ENCODE assay signal across 9 cellular contexts in the genomic region with DNA sequence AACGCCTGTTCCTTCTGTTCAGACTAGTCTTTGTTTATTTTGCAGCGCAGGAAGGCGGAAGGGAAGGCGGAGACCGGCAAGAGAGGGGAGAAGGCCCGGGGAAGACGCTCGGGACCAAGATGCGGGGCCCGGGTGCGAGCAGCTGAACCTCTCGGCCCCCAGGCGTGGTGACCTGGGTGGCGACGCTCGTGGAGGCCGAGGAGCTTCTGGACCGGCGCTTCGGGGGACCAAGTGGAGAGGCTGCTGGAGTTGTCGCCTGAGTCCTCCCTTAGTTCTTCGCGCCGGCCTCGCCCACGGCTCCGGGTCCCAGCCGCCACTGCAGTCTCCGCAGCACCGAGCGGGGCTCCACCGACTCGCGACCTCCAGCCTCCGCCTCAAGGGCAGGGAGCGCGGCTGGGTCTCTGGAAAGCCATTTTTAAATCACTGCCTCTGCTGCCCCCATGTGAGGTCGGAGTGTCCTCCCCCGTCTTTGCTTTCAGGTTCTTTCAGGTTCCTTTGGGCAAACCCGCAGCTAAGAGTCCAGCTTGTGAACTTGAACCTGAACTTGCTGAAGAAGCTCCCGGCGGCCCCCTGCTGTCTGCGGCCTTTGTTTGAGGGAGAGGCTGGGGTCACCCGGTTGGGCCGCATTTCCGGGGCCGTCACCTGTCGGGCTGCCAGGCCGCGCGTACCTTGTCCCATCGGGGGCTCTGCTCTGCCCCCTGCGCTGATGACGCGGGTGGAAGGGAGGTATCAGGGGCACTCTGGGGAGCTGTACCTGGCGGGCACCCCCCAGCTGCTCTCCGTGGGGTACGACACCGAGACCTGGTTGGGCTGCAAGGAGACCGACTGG.
DNase-seq lines count a peak whose midpoint lies in the region; ATAC-seq and TF ChIP-seq lines count a peak whose summit lies in the region.
"Had no signal": no experiment of that assay in that cellular context is flagged by ENCODE, and none has a peak within 500 bp of the region (broad histone marks: within the 10 kb centered on the region; RNA-seq: fewer than 3 reads in every experiment).

No MANE protein-coding gene starts in this region.

- peak overlapping the region; percentile 43; the same call in 1 of the 2 replicates for H3K4me3 ChIP-seq in GM08714 (ENCODE audit: low read length)
- H3K4me3 ChIP-seq in skeletal muscle satellite cell (ENCODE audit: low read length) = peak overlapping the region; percentile 62

- H3K4me2 ChIP-seq in skeletal muscle satellite cell (ENCODE audit: low read length) = peak overlapping the region; percentile 82

- peak; percentile 12 to 15 for DNase-seq in activated T-helper 1 cell treated with anti-CD3 and anti-CD28 coated beads, Interleukin-2, amount 50 U/mL, for 16 hours (ENCODE audit: low read depth in 1 of 2, low spot score in 1 of 2)
- peak in 32 of 42 donors; percentile 5 to 55 (median 25) for DNase-seq in head of caudate nucleus
- no peak for DNase-seq in SKM-1 treated with dmso at 0.1 percent for 144 hours (lab: John Stamatoyannopoulos, UW; ENCODE audit: unreplicated experiment)
- DNase-seq in erythroblast (lab: John Stamatoyannopoulos, UW) = no peak
- DNase-seq in osteocyte (ENCODE audit: extremely low spot score, unreplicated experiment) = no peak

- H3K27ac Mint-ChIP-seq in osteocyte (ENCODE audit: unreplicated experiment) = no peak overlapping the region

- no peak overlapping the region for H3K4me3 Mint-ChIP-seq in osteocyte (ENCODE audit: unreplicated experiment)
- H3K4me3 Mint-ChIP-seq: neural crest cell had no signal

- no peak for TF ChIP-seq CTCF in osteocyte (IDR thresholded peaks at IDR 0.05)

- ATAC-seq in HG03159 (IDR thresholded peaks at IDR 0.05; ENCODE audit: unreplicated experiment) = peak; percentile 68

- intact Hi-C loops in head of caudate nucleus (cut with DNase I) = no loop called here

- H3K9me3 Mint-ChIP-seq in osteocyte (ENCODE audit: unreplicated experiment) = peaks cover 10% of the 10 kb centered on the region

- H3K27me3 Mint-ChIP-seq in osteocyte (ENCODE audit: unreplicated experiment) = peaks cover 10% of the 10 kb centered on the region

- TF ChIP-seq POLR2A in erythroblast (IDR thresholded peaks at IDR 0.05; ENCODE audit: low read length) = no peak

- peak overlapping the region; percentile 25 for H3K9ac ChIP-seq in skeletal muscle satellite cell (ENCODE audit: low read depth, low read length)

- peaks cover 7% of the 10 kb centered on the region for H3K4me1 ChIP-seq in skeletal muscle satellite cell (ENCODE audit: control insufficient read depth, insufficient read depth, low read length)

- H3K36me3 Mint-ChIP-seq in osteocyte (ENCODE audit: unreplicated experiment) = no peaks in the 10 kb centered on the region

- H3K4me1 Mint-ChIP-seq in osteocyte (ENCODE audit: unreplicated experiment) = no peaks in the 10 kb centered on the region
- H3K4me1 Mint-ChIP-seq: neural crest cell had no signal

- H3K27me3 ChIP-seq in skeletal muscle satellite cell (ENCODE audit: control insufficient read depth, insufficient read depth, low read length) = peaks cover 32% of the 10 kb centered on the region

- no peaks in the 10 kb centered on the region for H3K36me3 ChIP-seq in skeletal muscle satellite cell (ENCODE audit: insufficient read depth, low read length)

- no peaks in the 10 kb centered on the region for H3K9me3 ChIP-seq in skeletal muscle satellite cell (replicated peaks; ENCODE audit: low read length)

Comparison
In these comparisons a context has a peak if more than half of its experiments do, and no peak if none do; other contexts are left out.
1. DNase-seq: peak in activated T-helper 1 cell treated with anti-CD3 and anti-CD28 coated beads, Interleukin-2, amount 50 U/mL, for 16 hours (2 of 2) and head of caudate nucleus (32 of 42); none in SKM-1 treated with dmso at 0.1 percent for 144 hours (single experiment), erythroblast (0 of 2) and osteocyte (single experiment).